In genomic region chr2:226012116-226012515, GRCh38 we compare ENCODE assay signal across 24 cellular contexts.
"Had no signal": no experiment of that assay in that cellular context is flagged by ENCODE, and none has a peak within 500 bp of the region (broad histone marks: within the 10 kb centered on the region; RNA-seq: fewer than 3 reads in every experiment).

No MANE protein-coding gene starts in this region.

- H3K9me3 ChIP-seq: MG63, SJSA1 had no signal

- H3K4me1 Mint-ChIP-seq: activated B cell treated with CpG ODN at 0.5 μM for 24 hours; activated CD4-positive, alpha-beta memory T cell treated with anti-CD3 and anti-CD28 coated beads, Interleukin-2, amount 10 ng/mL, durations not matched to agents 7 days and 5 days; activated CD4-positive, alpha-beta T cell treated with anti-CD3 and anti-CD28 coated beads, Interleukin-2, amount 10 ng/mL, durations not matched to agents 7 days and 5 days; activated naive CD8-positive, alpha-beta T cell treated with anti-CD3 and anti-CD28 coated beads for 36 hours; T-helper 17 cell had no signal

- DNase-seq: activated B cell treated with CpG ODN at 0.5 μM for 24 hours; activated CD4-positive, alpha-beta memory T cell treated with anti-CD3 and anti-CD28 coated beads, Interleukin-2, amount 10 ng/mL, durations not matched to agents 7 days and 5 days; activated CD4-positive, alpha-beta T cell treated with anti-CD3 and anti-CD28 coated beads, Interleukin-2, amount 10 ng/mL, durations not matched to agents 7 days and 5 days; activated gamma-delta T cell; activated naive CD4-positive, alpha-beta T cell treated with anti-CD3 and anti-CD28 coated beads for 36 hours; activated naive CD8-positive, alpha-beta T cell treated with anti-CD3 and anti-CD28 coated beads for 36 hours; activated T-cell treated with anti-CD3 and anti-CD28 coated beads for 4 hours; activated T-cell treated with anti-CD3 and anti-CD28 coated beads, Interleukin-2, amount 50 U/mL, for 48 hours; brain microvascular endothelial cell; MG63; MV-4-11; NCI-H1092 treated with DMSO at 0.1 percent for 48 hours; NCI-H1930; NCI-H345; NCI-H510A; NCI-H526 treated with DMSO at 0.1 percent for 48 hours; NCI-H82; PC-3; SHP77; T-helper 17 cell; T-helper 9 cell had no signal

- ATAC-seq: activated T-helper 17 cell treated with anti-CD3 and anti-CD28 coated beads, Interleukin-2, amount 50 U/mL, for 72 hours; PC-3; T-helper 17 cell had no signal

- H3K27ac ChIP-seq: brain microvascular endothelial cell, cardiac muscle cell, SJSA1 had no signal

- H3K27me3 ChIP-seq: brain microvascular endothelial cell, cardiac muscle cell, MG63, SJSA1 had no signal

- H3K36me3 Mint-ChIP-seq: activated naive CD8-positive, alpha-beta T cell treated with anti-CD3 and anti-CD28 coated beads for 36 hours had no signal

- H3K27ac Mint-ChIP-seq: activated B cell treated with CpG ODN at 0.5 μM for 24 hours; activated CD4-positive, alpha-beta memory T cell treated with anti-CD3 and anti-CD28 coated beads, Interleukin-2, amount 10 ng/mL, durations not matched to agents 7 days and 5 days; activated CD4-positive, alpha-beta T cell treated with anti-CD3 and anti-CD28 coated beads, Interleukin-2, amount 10 ng/mL, durations not matched to agents 7 days and 5 days; activated naive CD4-positive, alpha-beta T cell treated with anti-CD3 and anti-CD28 coated beads for 36 hours; activated naive CD8-positive, alpha-beta T cell treated with anti-CD3 and anti-CD28 coated beads for 36 hours; activated T-helper 17 cell treated with anti-CD3 and anti-CD28 coated beads, Interleukin-2, amount 50 U/mL, for 72 hours; T-helper 17 cell had no signal

- H3K9me3 Mint-ChIP-seq: activated B cell treated with CpG ODN at 0.5 μM for 24 hours; activated CD4-positive, alpha-beta memory T cell treated with anti-CD3 and anti-CD28 coated beads, Interleukin-2, amount 10 ng/mL, durations not matched to agents 7 days and 5 days; activated CD4-positive, alpha-beta T cell treated with anti-CD3 and anti-CD28 coated beads, Interleukin-2, amount 10 ng/mL, durations not matched to agents 7 days and 5 days; activated naive CD4-positive, alpha-beta T cell treated with anti-CD3 and anti-CD28 coated beads for 36 hours; activated naive CD8-positive, alpha-beta T cell treated with anti-CD3 and anti-CD28 coated beads for 36 hours had no signal

- H3K4me1 ChIP-seq: SJSA1 had no signal

- H3K4me3 Mint-ChIP-seq: activated B cell treated with CpG ODN at 0.5 μM for 24 hours; activated CD4-positive, alpha-beta memory T cell treated with anti-CD3 and anti-CD28 coated beads, Interleukin-2, amount 10 ng/mL, durations not matched to agents 7 days and 5 days; activated CD4-positive, alpha-beta T cell treated with anti-CD3 and anti-CD28 coated beads, Interleukin-2, amount 10 ng/mL, durations not matched to agents 7 days and 5 days; activated naive CD4-positive, alpha-beta T cell treated with anti-CD3 and anti-CD28 coated beads for 36 hours; activated naive CD8-positive, alpha-beta T cell treated with anti-CD3 and anti-CD28 coated beads for 36 hours; activated T-helper 17 cell treated with anti-CD3 and anti-CD28 coated beads, Interleukin-2, amount 50 U/mL, for 72 hours; T-helper 17 cell had no signal

- H3K27me3 Mint-ChIP-seq: activated CD4-positive, alpha-beta memory T cell treated with anti-CD3 and anti-CD28 coated beads, Interleukin-2, amount 10 ng/mL, durations not matched to agents 7 days and 5 days; activated CD4-positive, alpha-beta T cell treated with anti-CD3 and anti-CD28 coated beads, Interleukin-2, amount 10 ng/mL, durations not matched to agents 7 days and 5 days; T-helper 17 cell had no signal

- H3K36me3 ChIP-seq: brain microvascular endothelial cell, cardiac muscle cell, MG63, SJSA1 had no signal

- H3K4me3 ChIP-seq: cardiac muscle cell, MG63, SJSA1 had no signal
